In genomic region chr10:87092356-87092860, GRCh38 we compare ENCODE assay signal across 8 cellular contexts. TPM values are rescaled to one million over a fixed set of nuclear protein-coding genes. Genes with fewer than 3 reads are reported as not detected.
DNase-seq lines count a peak whose midpoint lies in the region; ATAC-seq, FAIRE-seq and TF ChIP-seq lines count a peak whose summit lies in the region.

No MANE protein-coding gene starts in this region.

- peak overlapping the region; percentile 68 to 75 for H3K9ac ChIP-seq in stomach smooth muscle (ENCODE audit: low read length in 2 of 2)

- intact Hi-C loops in left ventricle myocardium superior (cut with micrococcal nuclease): no loop called here
- intact Hi-C loops in ascending aorta (cut with DNase I): loop anchor here (10.0 kb wide), 1 partner anchor 428 kb away; the partner anchor contains the start of gene LDB3

- FAIRE-seq in D721Med (lab: Jason Lieb, UNC): no peak

- H3K36me3 ChIP-seq in cardiac muscle cell (no peaks in the 10 kb centered on the region), ascending aorta (no peaks in the 10 kb centered on the region), stomach smooth muscle (ENCODE audit: control insufficient read depth in 2 of 2, insufficient read depth in 2 of 2, low read length in 2 of 2) (peaks cover 0 to 3% of the 10 kb centered on the region in 2 donors)

- H3K4me3 ChIP-seq in cardiac muscle cell (peak overlapping the region; percentile 63), ascending aorta (peak overlapping the region; percentile 81 to 84), stomach smooth muscle (ENCODE audit: low read length in 2 of 2) (peak overlapping the region; percentile 79 to 89)

- H3K4me1 ChIP-seq in cardiac muscle cell (ENCODE audit: low read depth) (peaks cover 14% of the 10 kb centered on the region), ascending aorta (peaks cover 6 to 34% of the 10 kb centered on the region in 2 donors), stomach smooth muscle (ENCODE audit: control insufficient read depth, insufficient read depth, low read length) (peaks cover 9% of the 10 kb centered on the region)

- peak in 1 of 2 donors; percentile 55 for DNase-seq in cardiac muscle cell (ENCODE audit: low read depth in 1 of 2, low spot score in 1 of 2)
- DNase-seq in left ventricle myocardium superior: no peak
- no peak for DNase-seq in ascending aorta (ENCODE audit: low spot score in 2 of 2)
- DNase-seq in iris pigment epithelial cell (ENCODE audit: low read depth): peak; percentile 56
- no peak for DNase-seq in D721Med (ENCODE audit: insufficient read length, low spot score)
- no peak for DNase-seq in NCI-H2107 treated with DMSO at 0.1 percent for 48 hours (lab: John Stamatoyannopoulos, UW; ENCODE audit: unreplicated experiment)
- no peak for DNase-seq in LoVo (ENCODE audit: low spot score)

- no peak for TF ChIP-seq CTCF in cardiac muscle cell (IDR thresholded peaks at IDR 0.05; ENCODE audit: low read depth, low read length)
- no peak for TF ChIP-seq CTCF in ascending aorta (IDR thresholded peaks at IDR 0.05)
- no peak for TF ChIP-seq CTCF in D721Med (IDR thresholded peaks at IDR 0.05; ENCODE audit: insufficient read depth, missing control alignments)

- H3K9me3 ChIP-seq in cardiac muscle cell (ENCODE audit: low read depth) (no peaks in the 10 kb centered on the region), ascending aorta (no peaks in the 10 kb centered on the region), stomach smooth muscle (ENCODE audit: control insufficient read depth in 2 of 2, low read length in 2 of 2) (no peaks in the 10 kb centered on the region)

- H3K27ac ChIP-seq in cardiac muscle cell (no peak overlapping the region), ascending aorta (peak overlapping the region; percentile 96 to 97), stomach smooth muscle (ENCODE audit: low read length) (peak overlapping the region; percentile 63)

- ATAC-seq in left ventricle myocardium superior: no peak

- no peaks in the 10 kb centered on the region for H3K27me3 ChIP-seq in cardiac muscle cell
- no peaks in the 10 kb centered on the region for H3K27me3 ChIP-seq in ascending aorta
- no peaks in the 10 kb centered on the region for H3K27me3 ChIP-seq in stomach smooth muscle (ENCODE audit: control insufficient read depth in 1 of 2, insufficient read depth in 2 of 2, low read length in 2 of 2)

RNA-seq across cellular contexts. Expression of gene GLUD1, which starts 2.2 kb away (rescaled TPM):
- total RNA-seq in cardiac muscle cell (132 and 193 TPM in 2 replicates), left ventricle myocardium superior (106 TPM), ascending aorta (134 TPM)
- 81.8 and 128 TPM in 2 replicates for polyA plus RNA-seq in cardiac muscle cell

RNA-seq across cellular contexts. Expression of gene SHLD2, which starts 2.6 kb away (rescaled TPM):
- total RNA-seq in cardiac muscle cell (17.6 and 18.5 TPM in 2 replicates), left ventricle myocardium superior (12.1 TPM), ascending aorta (19.7 TPM)
- polyA plus RNA-seq in cardiac muscle cell: 14.1 and 21.2 TPM in 2 replicates
